ENCODE assay signal across 14 cellular contexts in genomic region chr14:78782551-78782950, GRCh38.
DNase-seq lines count a peak whose midpoint lies in the region; ATAC-seq and TF ChIP-seq lines count a peak whose summit lies in the region.
"Had no signal": no experiment of that assay in that cellular context is flagged by ENCODE, and none has a peak within 500 bp of the region (broad histone marks: within the 10 kb centered on the region; RNA-seq: fewer than 3 reads in every experiment).

No MANE protein-coding gene starts in this region.

- no peaks in the 10 kb centered on the region for H3K36me3 ChIP-seq in psoas muscle (ENCODE audit: insufficient read depth in 1 of 2, low read depth in 1 of 2)
- H3K36me3 ChIP-seq: BLaER1 treated with 17β-estradiol and CSF1 and Interleukin-3, amounts not matched to agents 10 nM and 100 nM had no signal

- no peaks in the 10 kb centered on the region for H3K27me3 Mint-ChIP-seq in CD4-positive, alpha-beta T cell
- H3K27me3 Mint-ChIP-seq: CD4-positive, CD25-positive, alpha-beta regulatory T cell had no signal

- intact Hi-C loops in psoas muscle (cut with DNase I) = no loop called here
- intact Hi-C loops in CD4-positive, alpha-beta T cell (cut with DNase I, micrococcal nuclease) = no loop called here

- H3K27ac ChIP-seq in psoas muscle = no peak overlapping the region
- no peak overlapping the region for H3K27ac ChIP-seq in CD4-positive, alpha-beta T cell (ENCODE audit: low read depth, low read length)
- H3K27ac ChIP-seq: BLaER1 treated with 17β-estradiol and CSF1 and Interleukin-3, amounts not matched to agents 10 nM and 100 nM; HL-60 had no signal

- H3K4me1 ChIP-seq in psoas muscle = no peaks in the 10 kb centered on the region
- H3K4me1 ChIP-seq: BLaER1 treated with 17β-estradiol and CSF1 and Interleukin-3, amounts not matched to agents 10 nM and 100 nM had no signal

- TF ChIP-seq CTCF in epithelial cell of esophagus (IDR thresholded peaks at IDR 0.05; ENCODE audit: insufficient read depth, low read depth, low read length, missing control alignments) (no peak), psoas muscle (IDR thresholded peaks at IDR 0.05) (no peak)
- no peak for TF ChIP-seq CTCF in CD4-positive, alpha-beta T cell (IDR thresholded peaks at IDR 0.05)

- ATAC-seq in psoas muscle (peak; percentile 64 to 86 (median 78)), HG03439 (IDR thresholded peaks at IDR 0.05; ENCODE audit: unreplicated experiment) (no peak)
- ATAC-seq in CD4-positive, alpha-beta T cell (ENCODE audit: poor library complexity) = no peak
- ATAC-seq: HCT116 had no signal

- H3K27me3 ChIP-seq in psoas muscle (ENCODE audit: insufficient read depth in 3 of 3, low read length in 2 of 3) = no peaks in the 10 kb centered on the region
- no peaks in the 10 kb centered on the region for H3K27me3 ChIP-seq in CD4-positive, alpha-beta T cell (ENCODE audit: control insufficient read depth, insufficient read depth, low read length)
- H3K27me3 ChIP-seq: BLaER1 treated with 17β-estradiol and CSF1 and Interleukin-3, amounts not matched to agents 10 nM and 100 nM had no signal

- H3K27ac Mint-ChIP-seq in CD4-positive, alpha-beta T cell = no peak overlapping the region

- no peaks in the 10 kb centered on the region for H3K9me3 Mint-ChIP-seq in CD4-positive, alpha-beta T cell

- POLR2A ChIA-PET in CD4-positive, alpha-beta T cell (lab: Charles Lee) = no interaction called here

- CTCF ChIA-PET in CD4-positive, alpha-beta T cell (lab: Charles Lee) = no interaction called here

- no peak overlapping the region for H3K4me3 Mint-ChIP-seq in CD4-positive, alpha-beta T cell
- H3K4me3 Mint-ChIP-seq: CD4-positive, CD25-positive, alpha-beta regulatory T cell had no signal

- no peak overlapping the region for H3K4me3 ChIP-seq in epithelial cell of esophagus (ENCODE audit: low read length)
- H3K4me3 ChIP-seq in psoas muscle = no peak overlapping the region
- H3K4me3 ChIP-seq: BLaER1 treated with 17β-estradiol and CSF1 and Interleukin-3, amounts not matched to agents 10 nM and 100 nM had no signal

- WGBS in psoas muscle, 3 donors = 72 to 100% (median 87%) methylated on average over 1 of the region's 1 CpG

- H3K4me1 Mint-ChIP-seq in CD4-positive, alpha-beta T cell (ENCODE audit: low read depth) = no peaks in the 10 kb centered on the region
- H3K4me1 Mint-ChIP-seq: CD4-positive, CD25-positive, alpha-beta regulatory T cell had no signal

- DNase-seq in DMS53 (lab: John Stamatoyannopoulos, UW) (peak; percentile 60), HT1080 (ENCODE audit: low read depth) (peak; percentile 11), epithelial cell of esophagus (ENCODE audit: low read depth) (peak; percentile 4), psoas muscle (no peak), EL (no peak)
- no peak for DNase-seq in CD4-positive, alpha-beta T cell
- DNase-seq: ACHN; Calu3; CD4-positive, CD25-positive, alpha-beta regulatory T cell; DMS153 had no signal

- no peaks in the 10 kb centered on the region for H3K9me3 ChIP-seq in psoas muscle
- H3K9me3 ChIP-seq in CD4-positive, alpha-beta T cell (ENCODE audit: control insufficient read depth, low read length) = no peaks in the 10 kb centered on the region
- H3K9me3 ChIP-seq: BLaER1 treated with 17β-estradiol and CSF1 and Interleukin-3, amounts not matched to agents 10 nM and 100 nM had no signal

- no peaks in the 10 kb centered on the region for H3K36me3 Mint-ChIP-seq in CD4-positive, alpha-beta T cell (ENCODE audit: low read depth)
- H3K36me3 Mint-ChIP-seq: CD4-positive, CD25-positive, alpha-beta regulatory T cell had no signal

Comparison
In these comparisons a context has a peak if more than half of its experiments do, and no peak if none do; other contexts are left out.
1. DNase-seq: peak in DMS53 (single experiment), HT1080 (single experiment) and epithelial cell of esophagus (single experiment); none in psoas muscle (0 of 2), EL (single experiment) and CD4-positive, alpha-beta T cell (0 of 10).
2. ATAC-seq: peak in psoas muscle (4 of 4); none in HG03439 (single experiment) and CD4-positive, alpha-beta T cell (single experiment).